Comparison of ENCODE assay signal across 8 cellular contexts in genomic region chr19:48469056-48469881, GRCh38. TPM values are rescaled to one million over a fixed set of nuclear protein-coding genes. Genes with fewer than 3 reads are reported as not detected.
DNase-seq lines count a peak whose midpoint lies in the region; ATAC-seq and TF ChIP-seq lines count a peak whose summit lies in the region.

A gene with protein sequence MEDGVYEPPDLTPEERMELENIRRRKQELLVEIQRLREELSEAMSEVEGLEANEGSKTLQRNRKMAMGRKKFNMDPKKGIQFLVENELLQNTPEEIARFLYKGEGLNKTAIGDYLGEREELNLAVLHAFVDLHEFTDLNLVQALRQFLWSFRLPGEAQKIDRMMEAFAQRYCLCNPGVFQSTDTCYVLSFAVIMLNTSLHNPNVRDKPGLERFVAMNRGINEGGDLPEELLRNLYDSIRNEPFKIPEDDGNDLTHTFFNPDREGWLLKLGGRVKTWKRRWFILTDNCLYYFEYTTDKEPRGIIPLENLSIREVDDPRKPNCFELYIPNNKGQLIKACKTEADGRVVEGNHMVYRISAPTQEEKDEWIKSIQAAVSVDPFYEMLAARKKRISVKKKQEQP (plus strand): TSS chr19:48469369. CDS start chr19:48469508, 139 bp downstream.

- no peaks in the 10 kb centered on the region for H3K27me3 Mint-ChIP-seq in natural killer cell treated with Interleukin-12 subunit alpha and Interleukin-12 subunit beta and Interleukin-15 and Interleukin-18, amount 100 ng/mL, for 72 hours
- no peaks in the 10 kb centered on the region for H3K27me3 Mint-ChIP-seq in stimulated activated naive CD8-positive, alpha-beta T cell treated with anti-CD3 and anti-CD28 coated beads, Interleukin-15, Interleukin-2, amounts not matched to agents 100 ng/mL and 50 ng/mL, for 24 hours

- H3K27me3 ChIP-seq in H7 (ENCODE audit: control insufficient read depth, insufficient read depth, low read length) (no peaks in the 10 kb centered on the region), Loucy (ENCODE audit: insufficient read depth, low read length, poor library complexity, severe bottlenecking) (no peaks in the 10 kb centered on the region)

- peaks cover 33% of the 10 kb centered on the region for H3K36me3 ChIP-seq in H7 (replicated peaks; ENCODE audit: control insufficient read depth, insufficient read depth, low read length)
- H3K36me3 ChIP-seq in Loucy (ENCODE audit: insufficient read depth, low read length) = peaks cover 35% of the 10 kb centered on the region; the same call in 1 of the 2 replicates

- peak within 1 kb of the TSS; percentile 85 to 89 for H3K27ac Mint-ChIP-seq in natural killer cell treated with Interleukin-12 subunit alpha and Interleukin-12 subunit beta and Interleukin-15 and Interleukin-18, amount 100 ng/mL, for 72 hours
- H3K27ac Mint-ChIP-seq in stimulated activated naive CD8-positive, alpha-beta T cell treated with anti-CD3 and anti-CD28 coated beads, Interleukin-15, Interleukin-2, amounts not matched to agents 100 ng/mL and 50 ng/mL, for 24 hours = peak within 1 kb of the TSS; percentile 83

- peaks cover 13 to 19% of the 10 kb centered on the region in 2 donors for H3K4me1 Mint-ChIP-seq in natural killer cell treated with Interleukin-12 subunit alpha and Interleukin-12 subunit beta and Interleukin-15 and Interleukin-18, amount 100 ng/mL, for 72 hours (ENCODE audit: low read depth in 2 of 2)
- H3K4me1 Mint-ChIP-seq in stimulated activated naive CD8-positive, alpha-beta T cell treated with anti-CD3 and anti-CD28 coated beads, Interleukin-15, Interleukin-2, amounts not matched to agents 100 ng/mL and 50 ng/mL, for 24 hours (ENCODE audit: low read depth) = peaks cover 25% of the 10 kb centered on the region

- H3K4me3 Mint-ChIP-seq in natural killer cell treated with Interleukin-12 subunit alpha and Interleukin-12 subunit beta and Interleukin-15 and Interleukin-18, amount 100 ng/mL, for 72 hours = peak within 1 kb of the TSS; percentile 94
- peak within 1 kb of the TSS; percentile 87 for H3K4me3 Mint-ChIP-seq in stimulated activated naive CD8-positive, alpha-beta T cell treated with anti-CD3 and anti-CD28 coated beads, Interleukin-15, Interleukin-2, amounts not matched to agents 100 ng/mL and 50 ng/mL, for 24 hours

- peak within 1 kb of the TSS; percentile 98 for H3K4me3 ChIP-seq in H7 (ENCODE audit: insufficient read depth, low read depth, low read length)
- peak within 1 kb of the TSS; percentile 90 for H3K4me3 ChIP-seq in Loucy (ENCODE audit: low read length, poor library complexity, severe bottlenecking)

- H3K9me2 ChIP-seq in Loucy (replicated peaks; ENCODE audit: low read depth, low read length) = no peaks in the 10 kb centered on the region

- DNase-seq in EL (peak; percentile 100), H7 (peak; percentile 98), fibroblast of peridontal ligament (ENCODE audit: extremely low read depth) (peak; percentile 100)
- peak; percentile 99 for DNase-seq in activated T-helper 9 cell treated with anti-CD3 and anti-CD28 coated beads, Interleukin-2, amount 50 U/mL, for 16 hours (ENCODE audit: low read depth)
- peak; percentile 100 for DNase-seq in natural killer cell treated with Interleukin-12 subunit alpha and Interleukin-12 subunit beta and Interleukin-15 and Interleukin-18, amount 100 ng/mL, for 72 hours (ENCODE audit: low spot score)

- peaks cover 33% of the 10 kb centered on the region for H4K20me1 ChIP-seq in Loucy (ENCODE audit: insufficient read depth, low read length, poor library complexity, severe bottlenecking)

- peaks cover 41% of the 10 kb centered on the region for H3K79me2 ChIP-seq in Loucy (ENCODE audit: insufficient read depth, low read length)

- H3K4me1 ChIP-seq in Loucy (ENCODE audit: insufficient read depth, low read length, poor library complexity, severe bottlenecking) = peaks cover 18% of the 10 kb centered on the region

- no peaks in the 10 kb centered on the region for H3K9me3 Mint-ChIP-seq in natural killer cell treated with Interleukin-12 subunit alpha and Interleukin-12 subunit beta and Interleukin-15 and Interleukin-18, amount 100 ng/mL, for 72 hours
- H3K9me3 Mint-ChIP-seq in stimulated activated naive CD8-positive, alpha-beta T cell treated with anti-CD3 and anti-CD28 coated beads, Interleukin-15, Interleukin-2, amounts not matched to agents 100 ng/mL and 50 ng/mL, for 24 hours = no peaks in the 10 kb centered on the region

- peak; percentile 95 for ATAC-seq in natural killer cell treated with Interleukin-12 subunit alpha and Interleukin-12 subunit beta and Interleukin-15 and Interleukin-18, amount 100 ng/mL, for 72 hours

- no peaks in the 10 kb centered on the region for H3K36me3 Mint-ChIP-seq in natural killer cell treated with Interleukin-12 subunit alpha and Interleukin-12 subunit beta and Interleukin-15 and Interleukin-18, amount 100 ng/mL, for 72 hours
- H3K36me3 Mint-ChIP-seq in stimulated activated naive CD8-positive, alpha-beta T cell treated with anti-CD3 and anti-CD28 coated beads, Interleukin-15, Interleukin-2, amounts not matched to agents 100 ng/mL and 50 ng/mL, for 24 hours (ENCODE audit: low read depth) = peaks cover 9% of the 10 kb centered on the region

- no peaks in the 10 kb centered on the region for H3F3A ChIP-seq in Loucy (ENCODE audit: low read depth)

- H2AFZ ChIP-seq in Loucy (ENCODE audit: low read length) = peak within 1 kb of the TSS; percentile 76

- TF ChIP-seq POLR2A in Raji (IDR thresholded peaks at IDR 0.05; ENCODE audit: insufficient read depth, low read depth, low read length) = peak; percentile 84

- no peaks in the 10 kb centered on the region for H3K9me3 ChIP-seq in Loucy (ENCODE audit: insufficient read depth, low read depth, low read length)

- H3K9ac ChIP-seq in Loucy (ENCODE audit: low read depth, low read length, poor library complexity, severe bottlenecking) = peak within 1 kb of the TSS; percentile 96

- H3K4me2 ChIP-seq in Loucy (ENCODE audit: low read depth, low read length, poor library complexity, severe bottlenecking) = peak within 1 kb of the TSS; percentile 98

- no peak for TF ChIP-seq CTCF in Loucy (conservative IDR thresholded peaks at IDR 0.05; ENCODE audit: low read length)

RNA-seq across cellular contexts. Expression of the gene that starts here (rescaled TPM):
- total RNA-seq in H7 (2014; rRNA removed; shearing (Covaris generic)) = 42.9 and 51.3 TPM in 2 replicates
- total RNA-seq in natural killer cell treated with Interleukin-12 subunit alpha and Interleukin-12 subunit beta and Interleukin-15 and Interleukin-18, amount 100 ng/mL, for 72 hours = 10 to 100 TPM; 66.4 to 66.9 TPM

Comparison
In these comparisons a context has a peak if more than half of its experiments do, and no peak if none do; other contexts are left out.
1. Peak in every context shown above with its lines: DNase-seq, ATAC-seq and H3K4me3 ChIP-seq.